16 cellular contexts compared by ENCODE assay signal in genomic region chr6:125942677-125943527, GRCh38. TPM values are rescaled to one million over a fixed set of nuclear protein-coding genes. Genes with fewer than 3 reads are reported as not detected.
DNase-seq lines count a peak whose midpoint lies in the region; ATAC-seq and TF ChIP-seq lines count a peak whose summit lies in the region.
"Had no signal": no experiment of that assay in that cellular context is flagged by ENCODE, and none has a peak within 500 bp of the region (broad histone marks: within the 10 kb centered on the region; RNA-seq: fewer than 3 reads in every experiment).

No MANE protein-coding gene starts in this region.

- peak; percentile 31 for DNase-seq in HT1080 (ENCODE audit: low read depth)
- peak; percentile 75 for DNase-seq in amniotic epithelial cell (ENCODE audit: low read depth)
- peak; percentile 73 for DNase-seq in islet precursor cell
- DNase-seq in DMS114 treated with DMSO at 0.1 percent for 48 hours (lab: John Stamatoyannopoulos, UW; ENCODE audit: unreplicated experiment) = no peak
- no peak for DNase-seq in G401 (ENCODE audit: low spot score)
- no peak for DNase-seq in omental fat pad (ENCODE audit: low spot score)
- DNase-seq: activated CD8-positive, alpha-beta T cell treated with anti-CD3 and anti-CD28 coated beads, Interleukin-2, amount 10 ng/mL, durations not matched to agents 7 days and 5 days; activated gamma-delta T cell treated with Interleukin-2 at 50 U/mL for 16 hours; DND-41; effector memory CD4-positive, alpha-beta T cell; immature natural killer cell; MV-4-11 had no signal

- H3K4me3 ChIP-seq in skin epidermis = no peak overlapping the region
- H3K4me3 ChIP-seq: BLaER1, gastroesophageal sphincter had no signal

- TF ChIP-seq CTCF in omental fat pad (IDR thresholded peaks at IDR 0.05) = no peak

- ATAC-seq in GM21390 (IDR thresholded peaks at IDR 0.05; ENCODE audit: unreplicated experiment) (no peak), omental fat pad (ENCODE audit: low FRiP score) (no peak)
- ATAC-seq: activated CD8-positive, alpha-beta T cell treated with anti-CD3 and anti-CD28 coated beads, Interleukin-2, amount 10 ng/mL, durations not matched to agents 7 days and 5 days; gastroesophageal sphincter had no signal

- H3K27ac ChIP-seq in skin epidermis = peak overlapping the region in 15 of 21 experiments; percentile 3 to 81 (median 54)
- H3K27ac ChIP-seq: BLaER1 had no signal

- in situ Hi-C loops in G401 (cut with HindIII; ENCODE audit: low sequenced_read_pairs) = no loop called here

RNA-seq across cellular contexts. Expression of gene HINT3, which starts 13.7 kb away (rescaled TPM):
- 8.7 and 10.0 TPM in 2 replicates for total RNA-seq in HT1080 (2014; rRNA removed; shearing (Covaris generic))
- 6.2 and 7.7 TPM in 2 replicates for polyA plus RNA-seq in HT1080 (2015; cell fraction: cytosol; rRNA removed)
- 2.6 and 2.7 TPM in 2 replicates for polyA plus RNA-seq in HT1080 (2015; cell fraction: nucleus; rRNA removed)
- 9.0 and 9.8 TPM in 2 replicates for total RNA-seq in G401 (2014; rRNA removed; shearing (Covaris generic))
- 10 to 100 TPM; 10.6 to 23.6 (median 20.2) TPM for total RNA-seq in omental fat pad

RNA-seq across cellular contexts. Expression of gene TRMT11, which starts 43.4 kb away (rescaled TPM):
- total RNA-seq in HT1080 (2014; rRNA removed; shearing (Covaris generic)) = 15.8 and 17.1 TPM in 2 replicates
- 29.0 and 30.4 TPM in 2 replicates for polyA plus RNA-seq in HT1080 (2015; cell fraction: cytosol; rRNA removed)
- polyA plus RNA-seq in HT1080 (2015; cell fraction: nucleus; rRNA removed) = 62.3 and 67.4 TPM in 2 replicates
- total RNA-seq in G401 (2014; rRNA removed; shearing (Covaris generic)) = 20.4 and 22.2 TPM in 2 replicates
- 10 to 100 TPM; 18.0 to 31.7 (median 23.2) TPM for total RNA-seq in omental fat pad

Comparison
In these comparisons a context has a peak if more than half of its experiments do, and no peak if none do; other contexts are left out.
1. DNase-seq: peak in HT1080 (single experiment), amniotic epithelial cell (single experiment) and islet precursor cell (single experiment); none in DMS114 treated with DMSO at 0.1 percent for 48 hours (single experiment), G401 (single experiment) and omental fat pad (single experiment).